ENCODE assay signal across 1 cellular context in the genomic region with DNA sequence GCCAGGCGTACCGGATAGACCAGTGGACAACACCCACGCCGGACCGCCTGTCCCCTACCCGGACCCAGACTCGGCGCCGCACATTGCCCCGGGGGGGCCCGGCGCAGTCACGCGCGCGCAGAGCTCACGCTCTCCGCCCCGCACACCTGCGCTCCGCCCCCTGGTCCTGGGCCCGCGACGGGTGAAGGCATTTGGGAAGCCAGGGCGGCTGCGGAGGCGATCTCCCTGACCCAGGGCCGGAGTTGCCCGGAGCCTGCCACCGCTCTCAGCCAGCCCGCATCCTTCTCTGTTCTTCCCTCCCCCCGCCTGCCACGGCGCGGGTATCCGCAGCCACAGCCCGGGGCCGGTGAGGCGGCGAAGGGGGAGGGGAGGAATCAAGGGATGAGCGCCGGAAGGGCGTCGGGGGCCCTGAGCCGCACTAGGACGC.
TF ChIP-seq lines count a peak whose summit lies in the region.

No MANE protein-coding gene starts in this region.

TF ChIP-seq in SK-N-SH, 30 proteins besides CTCF, POLR2A, EP300 and RAD21 (continued from another document):
- TF ChIP-seq IRF3 (IDR thresholded peaks at IDR 0.05; ENCODE audit: low read depth, low read length) (no peak), SMC3 (IDR thresholded peaks at IDR 0.05; ENCODE audit: low read depth, low read length) (no peak), SIN3A (IDR thresholded peaks at IDR 0.05; ENCODE audit: borderline replicate concordance, low read depth, low read length) (no peak), ELF1 (IDR thresholded peaks at IDR 0.05) (no peak; the same call in 1 of the 2 replicates), RFX5 (IDR thresholded peaks at IDR 0.05; ENCODE audit: low read length) (no peak), USF1 (IDR thresholded peaks at IDR 0.05; ENCODE audit: borderline replicate concordance, low read depth) (no peak), FOXM1 (IDR thresholded peaks at IDR 0.05; ENCODE audit: low read depth) (no peak), YY1 (IDR thresholded peaks at IDR 0.05; ENCODE audit: low read depth) (no peak), POLR2AphosphoS5 (IDR thresholded peaks at IDR 0.05; ENCODE audit: low read depth, low read length) (no peak), TAF1 (IDR thresholded peaks at IDR 0.05; ENCODE audit: borderline replicate concordance, low read depth, low read length) (no peak), TCF12 (IDR thresholded peaks at IDR 0.05) (no peak)
- TF ChIP-seq, protein P1, sequence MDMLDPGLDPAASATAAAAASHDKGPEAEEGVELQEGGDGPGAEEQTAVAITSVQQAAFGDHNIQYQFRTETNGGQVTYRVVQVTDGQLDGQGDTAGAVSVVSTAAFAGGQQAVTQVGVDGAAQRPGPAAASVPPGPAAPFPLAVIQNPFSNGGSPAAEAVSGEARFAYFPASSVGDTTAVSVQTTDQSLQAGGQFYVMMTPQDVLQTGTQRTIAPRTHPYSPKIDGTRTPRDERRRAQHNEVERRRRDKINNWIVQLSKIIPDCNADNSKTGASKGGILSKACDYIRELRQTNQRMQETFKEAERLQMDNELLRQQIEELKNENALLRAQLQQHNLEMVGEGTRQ (IDR thresholded peaks at IDR 0.05; ENCODE audit: borderline replicate concordance, low read depth, low read length): no peak
